Comparison of ENCODE assay signal across 6 cellular contexts in the genomic region with DNA sequence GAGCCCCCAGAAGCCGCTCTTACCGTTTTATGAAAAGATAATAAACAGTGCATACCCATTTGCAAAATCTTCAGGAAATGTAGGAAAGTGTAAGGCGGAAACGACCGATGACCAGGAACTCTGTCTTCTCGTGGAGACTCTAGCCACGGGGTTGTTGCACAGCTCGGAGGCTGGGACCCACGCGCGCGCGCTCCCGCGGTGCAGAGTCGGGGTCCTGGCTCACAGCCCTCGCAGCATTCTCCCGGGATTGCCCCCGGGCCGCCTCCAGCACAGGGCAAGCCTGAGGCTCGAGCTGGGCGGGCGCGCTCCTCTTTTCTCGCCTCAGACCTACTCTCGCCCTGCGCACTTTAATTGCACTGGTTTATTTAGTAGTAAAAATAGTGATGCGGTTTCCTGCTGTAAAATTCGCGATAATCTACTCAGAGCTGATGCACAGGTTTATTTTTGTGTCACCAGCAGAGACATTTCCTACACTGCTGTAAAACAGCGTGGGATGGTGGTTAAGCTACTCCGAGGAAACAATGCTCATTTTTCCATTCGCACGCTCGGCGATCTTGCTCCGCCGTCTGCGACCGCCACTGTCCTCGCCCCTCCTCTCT. TPM values are rescaled to one million over a fixed set of nuclear protein-coding genes. Genes with fewer than 3 reads are reported as not detected.
DNase-seq lines count a peak whose midpoint lies in the region; ATAC-seq and TF ChIP-seq lines count a peak whose summit lies in the region.

No MANE protein-coding gene starts in this region.

- TF ChIP-seq CTCF in BE2C (IDR thresholded peaks at IDR 0.05; ENCODE audit: low read depth, low read length), result no peak
- TF ChIP-seq CTCF in WERI-Rb-1 (IDR thresholded peaks at IDR 0.05; ENCODE audit: low read depth, low read length), result no peak
- no peak for TF ChIP-seq CTCF in gastroesophageal sphincter (IDR thresholded peaks at IDR 0.05)

- 0 to 2% methylated on average over 7 to 24 of the region's 41 CpGs for WGBS in gastroesophageal sphincter (ENCODE audit: low coverage in 1 of 2), 2 donors

- H3K9me3 ChIP-seq in BE2C (no peaks in the 10 kb centered on the region), WERI-Rb-1 (ENCODE audit: severe bottlenecking) (no peaks in the 10 kb centered on the region), gastroesophageal sphincter (no peaks in the 10 kb centered on the region)

- H3K4me1 ChIP-seq in BE2C (no peaks in the 10 kb centered on the region), gastroesophageal sphincter (peaks cover 0 to 57% (median 6%) of the 10 kb centered on the region in 3 donors)

- DNase-seq in BE2C, result peak; percentile 62
- DNase-seq in WERI-Rb-1, result no peak
- DNase-seq in stimulated activated CD4-positive, alpha-beta T cell treated with anti-CD3 and anti-CD28 coated beads, TNF-alpha, amount 100 ng/mL, for 1 hour (ENCODE audit: low read depth in 3 of 3, low spot score in 1 of 3), result peak in 2 of 3 donors; percentile 18 to 24
- DNase-seq in HPDE6-E6E7 (ENCODE audit: extremely low spot score), result no peak

- no peak for TF ChIP-seq EP300 in gastroesophageal sphincter (IDR thresholded peaks at IDR 0.05)

- H3K36me3 ChIP-seq in BE2C (no peaks in the 10 kb centered on the region), WERI-Rb-1 (no peaks in the 10 kb centered on the region), gastroesophageal sphincter (no peaks in the 10 kb centered on the region)

- no peak overlapping the region for H3K27ac ChIP-seq in WERI-Rb-1
- H3K27ac ChIP-seq in gastroesophageal sphincter, result peak overlapping the region in 3 of 4 donors; percentile 92 to 96 (median 93)

- TF ChIP-seq POLR2A in gastroesophageal sphincter (IDR thresholded peaks at IDR 0.05), result no peak

- ATAC-seq in gastroesophageal sphincter (no peak), GM18867 (IDR thresholded peaks at IDR 0.05; ENCODE audit: unreplicated experiment) (no peak)

- H3K4me3 ChIP-seq in BE2C (ENCODE audit: low read depth, low read length) (peak overlapping the region; percentile 71), WERI-Rb-1 (ENCODE audit: low read depth, low read length) (peak overlapping the region; percentile 85), gastroesophageal sphincter (peak overlapping the region; percentile 82 to 90)

- no peaks in the 10 kb centered on the region for H3K27me3 ChIP-seq in BE2C
- no peaks in the 10 kb centered on the region for H3K27me3 ChIP-seq in WERI-Rb-1 (ENCODE audit: insufficient read depth, low read depth, severe bottlenecking)
- no peaks in the 10 kb centered on the region for H3K27me3 ChIP-seq in gastroesophageal sphincter

RNA-seq across cellular contexts. Expression of a gene that starts 15.5 kb away (rescaled TPM):
- polyA plus RNA-seq in BE2C (2012; ENCODE audit: insufficient read depth, insufficient read length, low read depth), result 3.2 TPM
- 10 to 100 TPM in 1 of 4 donors, 1 to 10 TPM in 3; 3.0 to 11.0 (median 4.7) TPM for total RNA-seq in gastroesophageal sphincter

RNA-seq across cellular contexts. Expression of a gene that starts 33.6 kb away (rescaled TPM):
- polyA plus RNA-seq in BE2C (2012; ENCODE audit: insufficient read depth, insufficient read length, low read depth), result 80.4 TPM
- total RNA-seq in gastroesophageal sphincter, result 10 to 100 TPM in 3 of 4 donors, 1 to 10 TPM in 1; 9.7 to 17.6 (median 12.1) TPM

RNA-seq across cellular contexts. Expression of a gene that starts 42.1 kb away (rescaled TPM):
- polyA plus RNA-seq in BE2C (2012; ENCODE audit: insufficient read depth, insufficient read length, low read depth), result not detected
- under 1 TPM in 1 of 4 donors, not detected in 3; 0.08 TPM for total RNA-seq in gastroesophageal sphincter

RNA-seq across cellular contexts. Expression of a gene that starts 54.2 kb away (rescaled TPM):
- 2,500 TPM for polyA plus RNA-seq in BE2C (2012; ENCODE audit: insufficient read depth, insufficient read length, low read depth)
- 1,000 to 10,000 TPM; 1,300 to 1,812 (median 1,580) TPM for total RNA-seq in gastroesophageal sphincter

RNA-seq across cellular contexts. Expression of a gene that starts 58.5 kb away (rescaled TPM):
- not detected for polyA plus RNA-seq in BE2C (2012; ENCODE audit: insufficient read depth, insufficient read length, low read depth)
- total RNA-seq in gastroesophageal sphincter, result under 1 TPM in 1 of 4 donors, not detected in 3; 0.12 TPM

Comparison
In these comparisons a context has a peak if more than half of its experiments do, and no peak if none do; other contexts are left out.
1. DNase-seq: peak in BE2C (single experiment) and stimulated activated CD4-positive, alpha-beta T cell treated with anti-CD3 and anti-CD28 coated beads, TNF-alpha, amount 100 ng/mL, for 1 hour (2 of 3); none in WERI-Rb-1 (single experiment) and HPDE6-E6E7 (single experiment).
2. Peak in every context shown above with its lines, with median percentiles within 50 percentile points of each other: H3K4me3 ChIP-seq.